9 cellular contexts compared by ENCODE assay signal in genomic region chr9:109779711-109780452, GRCh38. TPM values are rescaled to one million over a fixed set of nuclear protein-coding genes. Genes with fewer than 3 reads are reported as not detected.
DNase-seq lines count a peak whose midpoint lies in the region; ATAC-seq, FAIRE-seq and TF ChIP-seq lines count a peak whose summit lies in the region.
"Had no signal": no experiment of that assay in that cellular context is flagged by ENCODE, and none has a peak within 500 bp of the region (broad histone marks: within the 10 kb centered on the region; RNA-seq: fewer than 3 reads in every experiment).

TSS of gene PALM2AKAP2 (plus strand) at chr9:109780198. CDS start at chr9:109780489, 291 bp downstream.

- no peak for FAIRE-seq in HepG2 (lab: Jason Lieb, UNC)

- in situ Hi-C loops in HepG2 (cut with HindIII; ENCODE audit: extremely low pct_ligation_motif_present, low pct_unique_long_range_greater_than_20kb), result no loop called here

- peak; percentile 59 for ATAC-seq in GM19372 (IDR thresholded peaks at IDR 0.05; ENCODE audit: low read depth, unreplicated experiment)
- ATAC-seq in HepG2, result peak; percentile 96
- ATAC-seq in thoracic aorta (ENCODE audit: insufficient number of reproducible peaks, low FRiP score, low read depth), result peak; percentile 27
- ATAC-seq in GM19351 (IDR thresholded peaks at IDR 0.05; ENCODE audit: unreplicated experiment), result no peak
- no peak for ATAC-seq in GM21423 (IDR thresholded peaks at IDR 0.05; ENCODE audit: unreplicated experiment)
- ATAC-seq in natural killer cell treated with Interleukin-12 subunit alpha and Interleukin-12 subunit beta and Interleukin-15 and Interleukin-18, amount 100 ng/mL, for 72 hours, result no peak

- peaks cover 5% of the 10 kb centered on the region for H3K9me3 Mint-ChIP-seq in natural killer cell treated with Interleukin-12 subunit alpha and Interleukin-12 subunit beta and Interleukin-15 and Interleukin-18, amount 100 ng/mL, for 72 hours

- intact Hi-C loops in HepG2 (cut with micrococcal nuclease; ENCODE audit: unreplicated experiment), result no loop called here

- no peaks in the 10 kb centered on the region for H3K4me1 Mint-ChIP-seq in natural killer cell treated with Interleukin-12 subunit alpha and Interleukin-12 subunit beta and Interleukin-15 and Interleukin-18, amount 100 ng/mL, for 72 hours (ENCODE audit: low read depth in 2 of 2)

- peak; percentile 56; the same call in 1 of the 2 replicates for TF ChIP-seq RAD21 in HepG2 (CRISPR knock-in tag; IDR thresholded peaks at IDR 0.05)

- H2AFZ ChIP-seq in HepG2 (ENCODE audit: low read length), result no peak within 1 kb of the TSS

- DNase-seq in NCI-H345 (lab: John Stamatoyannopoulos, UW) (peak; percentile 43), ecto neural progenitor cell (ENCODE audit: low spot score) (peak; percentile 87), HepG2 (ENCODE audit: low spot score) (no peak), thoracic aorta (ENCODE audit: low spot score) (no peak)
- DNase-seq in natural killer cell treated with Interleukin-12 subunit alpha and Interleukin-12 subunit beta and Interleukin-15 and Interleukin-18, amount 100 ng/mL, for 72 hours (ENCODE audit: low spot score), result no peak

- TF ChIP-seq CTCF in HepG2 (CRISPR knock-in tag; IDR thresholded peaks at IDR 0.05), result no peak
- TF ChIP-seq CTCF in thoracic aorta (IDR thresholded peaks at IDR 0.05), result no peak

- H3K36me3 ChIP-seq in HepG2 (replicated peaks in 1 of 2; ENCODE audit: control insufficient read depth in 1 of 2, insufficient read depth in 2 of 2, low read length in 2 of 2) (no peaks in the 10 kb centered on the region), thoracic aorta (no peaks in the 10 kb centered on the region)

- no peaks in the 10 kb centered on the region for H4K20me1 ChIP-seq in HepG2 (ENCODE audit: insufficient read depth, low read length)

- peaks cover 22 to 43% of the 10 kb centered on the region in 2 donors for H3K27me3 Mint-ChIP-seq in natural killer cell treated with Interleukin-12 subunit alpha and Interleukin-12 subunit beta and Interleukin-15 and Interleukin-18, amount 100 ng/mL, for 72 hours

- H3K9ac ChIP-seq in HepG2 (ENCODE audit: insufficient read depth, low read depth, low read length), result no peak within 1 kb of the TSS

- no TSS peak for BruUV-seq in HepG2 (replicated peaks; lab: Mats Ljungman, UMichigan)

- H3K79me2 ChIP-seq in HepG2 (ENCODE audit: insufficient read depth, low read length), result no peaks in the 10 kb centered on the region

- H3K27me3 ChIP-seq in HepG2 (ENCODE audit: control insufficient read depth in 1 of 2, insufficient read depth in 2 of 2, low read length in 2 of 2) (peaks cover 0 to 16% of the 10 kb centered on the region in 2 experiments; a peak in 1 of 5 replicates), thoracic aorta (replicated peaks; ENCODE audit: insufficient read depth) (no peaks in the 10 kb centered on the region)

- CTCF ChIA-PET in HepG2 (lab: Yijun Ruan, JAX; ENCODE audit: low intra/inter-chr PET ratio, low total read pairs), result no interaction called here

- no peak within 1 kb of the TSS for H3K27ac ChIP-seq in HepG2 (ENCODE audit: extremely low read length, insufficient read depth, low read length)
- peak within 1 kb of the TSS; percentile 93 to 96 for H3K27ac ChIP-seq in thoracic aorta

- H3K9me3 ChIP-seq in HepG2 (ENCODE audit: low read length) (no peaks in the 10 kb centered on the region), thoracic aorta (no peaks in the 10 kb centered on the region)

- no peak for TF ChIP-seq EP300 in HepG2 (IDR thresholded peaks at IDR 0.05; ENCODE audit: low read depth in 2 of 2, low read length in 2 of 2)
- TF ChIP-seq EP300 in HepG2 (CRISPR knock-in tag; IDR thresholded peaks at IDR 0.05; ENCODE audit: borderline replicate concordance), result no peak

- no peak within 1 kb of the TSS for H3K27ac Mint-ChIP-seq in natural killer cell treated with Interleukin-12 subunit alpha and Interleukin-12 subunit beta and Interleukin-15 and Interleukin-18, amount 100 ng/mL, for 72 hours

- no peaks in the 10 kb centered on the region for H3K36me3 Mint-ChIP-seq in natural killer cell treated with Interleukin-12 subunit alpha and Interleukin-12 subunit beta and Interleukin-15 and Interleukin-18, amount 100 ng/mL, for 72 hours

- no peak within 1 kb of the TSS for H3K4me3 Mint-ChIP-seq in natural killer cell treated with Interleukin-12 subunit alpha and Interleukin-12 subunit beta and Interleukin-15 and Interleukin-18, amount 100 ng/mL, for 72 hours

- under 1% methylated on average over 10 of the region's 85 CpGs for WGBS in HepG2 (ENCODE audit: low lambda C conversion rate)

- peak within 1 kb of the TSS; percentile 58 for H3K4me2 ChIP-seq in HepG2 (ENCODE audit: low read depth, low read length)

- no peak for TF ChIP-seq POLR2A in HepG2 (IDR thresholded peaks at IDR 0.05; ENCODE audit: insufficient read depth in 1 of 2, low read depth in 2 of 2, low read length in 2 of 2)

- H3K4me1 ChIP-seq in HepG2 (ENCODE audit: insufficient read depth, low read length) (no peaks in the 10 kb centered on the region), thoracic aorta (ENCODE audit: control insufficient read depth in 1 of 2, low read depth in 2 of 2) (peaks cover 0 to 23% of the 10 kb centered on the region in 2 donors)

- POLR2A ChIA-PET in HepG2 (lab: Yijun Ruan, JAX), result no interaction called here

- H3K4me3 ChIP-seq in HepG2 (replicated peaks in 1 of 3; ENCODE audit: insufficient read depth in 1 of 3, low read depth in 2 of 3, low read length in 3 of 3) (peak within 1 kb of the TSS; percentile 25 to 63 (median 45); a peak in 5 of 6 replicates), thoracic aorta (peak within 1 kb of the TSS; percentile 91)

TF ChIP-seq in HepG2, 621 proteins besides CTCF, POLR2A, EP300 and RAD21 (continues in another document):
- TF ChIP-seq SKI (IDR thresholded peaks at IDR 0.05; ENCODE audit: partially characterized antibody) (peak; percentile 77), MAZ (IDR thresholded peaks at IDR 0.05; ENCODE audit: borderline replicate concordance, low read depth, low read length) (no peak), MAZ (CRISPR knock-in tag; IDR thresholded peaks at IDR 0.05; ENCODE audit: low read depth) (0 out of 2 replicates have a peak, but pooled peaks have one; percentile 25), ZNF354B (CRISPR knock-in tag; IDR thresholded peaks at IDR 0.05) (no peak)
- TF ChIP-seq, protein P1, sequence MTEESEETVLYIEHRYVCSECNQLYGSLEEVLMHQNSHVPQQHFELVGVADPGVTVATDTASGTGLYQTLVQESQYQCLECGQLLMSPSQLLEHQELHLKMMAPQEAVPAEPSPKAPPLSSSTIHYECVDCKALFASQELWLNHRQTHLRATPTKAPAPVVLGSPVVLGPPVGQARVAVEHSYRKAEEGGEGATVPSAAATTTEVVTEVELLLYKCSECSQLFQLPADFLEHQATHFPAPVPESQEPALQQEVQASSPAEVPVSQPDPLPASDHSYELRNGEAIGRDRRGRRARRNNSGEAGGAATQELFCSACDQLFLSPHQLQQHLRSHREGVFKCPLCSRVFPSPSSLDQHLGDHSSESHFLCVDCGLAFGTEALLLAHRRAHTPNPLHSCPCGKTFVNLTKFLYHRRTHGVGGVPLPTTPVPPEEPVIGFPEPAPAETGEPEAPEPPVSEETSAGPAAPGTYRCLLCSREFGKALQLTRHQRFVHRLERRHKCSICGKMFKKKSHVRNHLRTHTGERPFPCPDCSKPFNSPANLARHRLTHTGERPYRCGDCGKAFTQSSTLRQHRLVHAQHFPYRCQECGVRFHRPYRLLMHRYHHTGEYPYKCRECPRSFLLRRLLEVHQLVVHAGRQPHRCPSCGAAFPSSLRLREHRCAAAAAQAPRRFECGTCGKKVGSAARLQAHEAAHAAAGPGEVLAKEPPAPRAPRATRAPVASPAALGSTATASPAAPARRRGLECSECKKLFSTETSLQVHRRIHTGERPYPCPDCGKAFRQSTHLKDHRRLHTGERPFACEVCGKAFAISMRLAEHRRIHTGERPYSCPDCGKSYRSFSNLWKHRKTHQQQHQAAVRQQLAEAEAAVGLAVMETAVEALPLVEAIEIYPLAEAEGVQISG (CRISPR knock-in tag; IDR thresholded peaks at IDR 0.05), result peak; percentile 90

RNA-seq across cellular contexts. Expression of gene PALM2AKAP2, which starts in this region (rescaled TPM):
- total RNA-seq in HepG2 (2016; rRNA removed; fragmentation: Illumina TruSeq; extraction: Trizol) (1.5 and 1.8 TPM in 2 replicates), thoracic aorta (10 to 100 TPM; 45.9 to 84.2 TPM)
- total RNA-seq in HepG2 (2016; cell fraction: cytosol; rRNA removed; fragmentation: Illumina TruSeq; extraction: Trizol; ENCODE audit: low read depth), result 0.18 TPM in 1 of 2 replicates, not detected in the other
- total RNA-seq in HepG2 (2016; cell fraction: insoluble cytoplasmic fraction; rRNA removed; fragmentation: Illumina TruSeq; extraction: Trizol), result 1.1 and 1.7 TPM in 2 replicates
- 0.56 and 1.2 TPM in 2 replicates for total RNA-seq in HepG2 (2016; cell fraction: membrane; rRNA removed; fragmentation: Illumina TruSeq; extraction: Trizol)
- 0.34 and 0.87 TPM in 2 replicates for total RNA-seq in HepG2 (2016; cell fraction: nucleus; rRNA removed; fragmentation: Illumina TruSeq; extraction: Trizol)
- 0.14 and 0.25 TPM in 2 replicates for polyA plus RNA-seq in HepG2 (2011; rRNA removed)
- polyA plus RNA-seq in HepG2 (2011; cell fraction: cytosol; rRNA removed), result 0.11 and 0.24 TPM in 2 replicates
- 0.16 and 0.31 TPM in 2 replicates for polyA plus RNA-seq in HepG2 (2011; cell fraction: nucleus; rRNA removed)
- polyA plus RNA-seq in HepG2 (2012), result 0.63 and 0.75 TPM in 2 replicates
- polyA plus RNA-seq in HepG2 (2016; cell fraction: cytosol; fragmentation: Illumina TruSeq; extraction: Trizol; ENCODE audit: low read depth), result not detected in 2 replicates
- 0.19 TPM in 1 of 2 replicates, not detected in the other for polyA plus RNA-seq in HepG2 (2016; cell fraction: insoluble cytoplasmic fraction; fragmentation: Illumina TruSeq; extraction: Trizol; ENCODE audit: low read depth)
- not detected in 2 replicates for polyA plus RNA-seq in HepG2 (2016; cell fraction: membrane; fragmentation: Illumina TruSeq; extraction: Trizol; ENCODE audit: low read depth)
- 0.26 and 0.41 TPM in 2 replicates for polyA plus RNA-seq in HepG2 (2016; cell fraction: nucleus; fragmentation: Illumina TruSeq; extraction: Trizol; ENCODE audit: insufficient read depth, low read depth)
- 0.04 TPM in 1 of 2 replicates, not detected in the other for polyA minus RNA-seq in HepG2 (2011; rRNA and poly(A)+ RNA removed; ENCODE audit: low replicate concordance)
- polyA minus RNA-seq in HepG2 (2011; cell fraction: cytosol; rRNA and poly(A)+ RNA removed), result 0.20 and 0.88 TPM in 2 replicates
- 0.87 and 1.5 TPM in 2 replicates for polyA minus RNA-seq in HepG2 (2011; cell fraction: nucleus; rRNA and poly(A)+ RNA removed)
- total RNA-seq in natural killer cell treated with Interleukin-12 subunit alpha and Interleukin-12 subunit beta and Interleukin-15 and Interleukin-18, amount 100 ng/mL, for 72 hours, result not detected
- total RNA-seq: T-helper 2 cell treated with Interferon-gamma antibody and Interleukin-4, amounts not matched to agents 100 ng/mL and 5 ng/mL, for 36 hours had no signal

Comparison
In these comparisons a context has a peak if more than half of its experiments do, and no peak if none do; other contexts are left out.
1. RNA of gene PALM2AKAP2 (total RNA-seq): 45.9 to 84.2 TPM in thoracic aorta; 0.18 to 1.8 TPM in HepG2 and not detected in natural killer cell treated with Interleukin-12 subunit alpha and Interleukin-12 subunit beta and Interleukin-15 and Interleukin-18, amount 100 ng/mL, for 72 hours; every median in the first group is over 10 times any median in the second.
2. ATAC-seq: peak in GM19372 (single experiment), HepG2 (single experiment) and thoracic aorta (single experiment); none in GM19351 (single experiment), GM21423 (single experiment) and natural killer cell treated with Interleukin-12 subunit alpha and Interleukin-12 subunit beta and Interleukin-15 and Interleukin-18, amount 100 ng/mL, for 72 hours (0 of 2).
3. DNase-seq: peak in NCI-H345 (single experiment) and ecto neural progenitor cell (single experiment); none in HepG2 (single experiment), thoracic aorta (single experiment) and natural killer cell treated with Interleukin-12 subunit alpha and Interleukin-12 subunit beta and Interleukin-15 and Interleukin-18, amount 100 ng/mL, for 72 hours (single experiment).